Comparison of ENCODE assay signal across 8 cellular contexts in genomic region chr14:87805315-87805723, GRCh38.
DNase-seq lines count a peak whose midpoint lies in the region; ATAC-seq and TF ChIP-seq lines count a peak whose summit lies in the region.

No MANE protein-coding gene starts in this region.

- H3K27me3 Mint-ChIP-seq in activated CD4-positive, alpha-beta T cell treated with anti-CD3 and anti-CD28 coated beads, Interleukin-2, amount 10 ng/mL, durations not matched to agents 7 days and 5 days, result peaks cover 3% of the 10 kb centered on the region

- POLR2A ChIA-PET in activated CD4-positive, alpha-beta T cell treated with anti-CD3 and anti-CD28 coated beads, Interleukin-2, amount 10 ng/mL, durations not matched to agents 7 days and 5 days (lab: Charles Lee), result no interaction called here

- CTCF ChIA-PET in activated CD4-positive, alpha-beta T cell treated with anti-CD3 and anti-CD28 coated beads, Interleukin-2, amount 10 ng/mL, durations not matched to agents 7 days and 5 days (lab: Charles Lee), result interaction anchor here (0.6 to 1.6 kb wide), 4 partner anchors 8 to 38 kb away, joined by 3 to 9 read pairs (median 3); no protein-coding TSS in a partner anchor

- DNase-seq in DMS153 (lab: John Stamatoyannopoulos, UW), result peak; percentile 14
- DNase-seq in HUDEP-2 (lab: John Stamatoyannopoulos, UW; ENCODE audit: unreplicated experiment in 76 of 76), result peak in 51 of 76 experiments; percentile 1 to 72 (median 21)
- peak; percentile 56 for DNase-seq in activated CD4-positive, alpha-beta T cell treated with anti-CD3 and anti-CD28 coated beads, Interleukin-2, amount 10 ng/mL, durations not matched to agents 7 days and 5 days
- DNase-seq in erythroblast (lab: John Stamatoyannopoulos, UW), result peak; percentile 41 to 61
- peak; percentile 13 for DNase-seq in renal cortical epithelial cell (ENCODE audit: low read depth)
- no peak for DNase-seq in DMS114 treated with DMSO at 0.1 percent for 48 hours (lab: John Stamatoyannopoulos, UW; ENCODE audit: unreplicated experiment)
- DNase-seq in epidermal melanocyte (ENCODE audit: insufficient read length, low spot score), result no peak

- no peaks in the 10 kb centered on the region for H3K4me1 Mint-ChIP-seq in activated CD4-positive, alpha-beta T cell treated with anti-CD3 and anti-CD28 coated beads, Interleukin-2, amount 10 ng/mL, durations not matched to agents 7 days and 5 days

- no peak for TF ChIP-seq POLR2A in erythroblast (IDR thresholded peaks at IDR 0.05; ENCODE audit: low read length)

- no peak overlapping the region for H3K4me3 Mint-ChIP-seq in activated CD4-positive, alpha-beta T cell treated with anti-CD3 and anti-CD28 coated beads, Interleukin-2, amount 10 ng/mL, durations not matched to agents 7 days and 5 days

- peak; percentile 62 for ATAC-seq in GM19372 (IDR thresholded peaks at IDR 0.05; ENCODE audit: low read depth, unreplicated experiment)

- H3K9me3 Mint-ChIP-seq in activated CD4-positive, alpha-beta T cell treated with anti-CD3 and anti-CD28 coated beads, Interleukin-2, amount 10 ng/mL, durations not matched to agents 7 days and 5 days, result no peaks in the 10 kb centered on the region

- H3K27ac Mint-ChIP-seq in activated CD4-positive, alpha-beta T cell treated with anti-CD3 and anti-CD28 coated beads, Interleukin-2, amount 10 ng/mL, durations not matched to agents 7 days and 5 days, result no peak overlapping the region

- H3K36me3 Mint-ChIP-seq in activated CD4-positive, alpha-beta T cell treated with anti-CD3 and anti-CD28 coated beads, Interleukin-2, amount 10 ng/mL, durations not matched to agents 7 days and 5 days (ENCODE audit: low read depth), result no peaks in the 10 kb centered on the region

Comparison
In these comparisons a context has a peak if more than half of its experiments do, and no peak if none do; other contexts are left out.
1. DNase-seq: peak in DMS153 (single experiment), HUDEP-2 (51 of 76), activated CD4-positive, alpha-beta T cell treated with anti-CD3 and anti-CD28 coated beads, Interleukin-2, amount 10 ng/mL, durations not matched to agents 7 days and 5 days (single experiment), erythroblast (2 of 2) and renal cortical epithelial cell (single experiment); none in DMS114 treated with DMSO at 0.1 percent for 48 hours (single experiment) and epidermal melanocyte (single experiment).